12 cellular contexts compared by ENCODE assay signal in genomic region chr10:51895209-51895608, GRCh38.
DNase-seq lines count a peak whose midpoint lies in the region; ATAC-seq lines count a peak whose summit lies in the region.
"Had no signal": no experiment of that assay in that cellular context is flagged by ENCODE, and none has a peak within 500 bp of the region (broad histone marks: within the 10 kb centered on the region; RNA-seq: fewer than 3 reads in every experiment).

No MANE protein-coding gene starts in this region.

- no peak overlapping the region for H3K23ac ChIP-seq in mesenchymal stem cell (ENCODE audit: low read length in 2 of 2)

- H4K8ac ChIP-seq in mesenchymal stem cell (ENCODE audit: low read length): no peak overlapping the region

- DNase-seq in RPMI7951 (ENCODE audit: low read depth) (peak; percentile 57), fibroblast of gingiva (ENCODE audit: low read depth) (peak; percentile 93), mesenchymal stem cell (peak; percentile 78), ureter (ENCODE audit: low spot score) (peak; percentile 81), NCI-H2196 treated with DMSO at 0.1 percent for 48 hours (lab: John Stamatoyannopoulos, UW; ENCODE audit: unreplicated experiment) (no peak), NAMALWA (ENCODE audit: low spot score) (no peak)
- DNase-seq: Calu3, NCI-H510A had no signal

- no peaks in the 10 kb centered on the region for H3K27me3 ChIP-seq in mesenchymal stem cell (ENCODE audit: control insufficient read depth in 1 of 2, insufficient read depth in 1 of 2, low read length in 2 of 2)
- H3K27me3 ChIP-seq: cardiac muscle cell had no signal

- H3K9me3 ChIP-seq in mesenchymal stem cell (ENCODE audit: control insufficient read depth, low read length): no peaks in the 10 kb centered on the region

- no peaks in the 10 kb centered on the region for H3K36me3 ChIP-seq in mesenchymal stem cell (ENCODE audit: control insufficient read depth in 1 of 2, insufficient read depth in 2 of 2, low read depth in 1 of 2, low read length in 2 of 2)
- H3K36me3 ChIP-seq: cardiac muscle cell had no signal

- no peak for ATAC-seq in HG02970 (IDR thresholded peaks at IDR 0.05; ENCODE audit: low FRiP score, unreplicated experiment)
- ATAC-seq: GM12878 had no signal

- WGBS in mesenchymal stem cell: 90% methylated on average over 1 of the region's 3 CpGs

- H2BK120ac ChIP-seq in mesenchymal stem cell (ENCODE audit: low read depth, low read length): no peak overlapping the region

- H3K79me1 ChIP-seq in mesenchymal stem cell (replicated peaks; ENCODE audit: low read length, poor library complexity, severe bottlenecking): no peaks in the 10 kb centered on the region

- H4K91ac ChIP-seq in mesenchymal stem cell (ENCODE audit: low read length): no peak overlapping the region

- H3K4me2 ChIP-seq in mesenchymal stem cell (ENCODE audit: low read length, poor library complexity, severe bottlenecking): no peak overlapping the region

- no peak overlapping the region for H3K4me3 ChIP-seq in mesenchymal stem cell (ENCODE audit: insufficient read depth in 1 of 2, low read depth in 1 of 2, low read length in 2 of 2)
- H3K4me3 ChIP-seq: cardiac muscle cell, GM12878 had no signal

- H2AK5ac ChIP-seq in mesenchymal stem cell (ENCODE audit: low read length, severe bottlenecking): no peak overlapping the region

- no peaks in the 10 kb centered on the region for H3K4me1 ChIP-seq in mesenchymal stem cell (ENCODE audit: control insufficient read depth, insufficient read depth, low read depth, low read length)

- H3K9ac ChIP-seq in mesenchymal stem cell (ENCODE audit: low read length): peak overlapping the region; percentile 90

- no peak overlapping the region for H3K4ac ChIP-seq in mesenchymal stem cell (ENCODE audit: low read depth in 1 of 2, low read length in 2 of 2)

- no peak overlapping the region for H2AFZ ChIP-seq in mesenchymal stem cell (ENCODE audit: low read depth, low read length)

- H3K14ac ChIP-seq in mesenchymal stem cell (ENCODE audit: low read length in 2 of 2): no peak overlapping the region

- H2BK15ac ChIP-seq in mesenchymal stem cell (ENCODE audit: low read depth, poor library complexity, severe bottlenecking): no peak overlapping the region

- no peak overlapping the region for H2BK5ac ChIP-seq in mesenchymal stem cell (ENCODE audit: low read depth, low read length, poor library complexity, severe bottlenecking)

- H3K27ac ChIP-seq in mesenchymal stem cell (ENCODE audit: low read length, poor library complexity, severe bottlenecking): no peak overlapping the region
- H3K27ac ChIP-seq: cardiac muscle cell, VCaP had no signal

- H2BK12ac ChIP-seq in mesenchymal stem cell (ENCODE audit: low read length in 2 of 2): no peak overlapping the region

- H3K18ac ChIP-seq in mesenchymal stem cell (ENCODE audit: low read depth in 1 of 2, low read length in 2 of 2): no peak overlapping the region

Comparison
In these comparisons a context has a peak if more than half of its experiments do, and no peak if none do; other contexts are left out.
1. DNase-seq: peak in RPMI7951 (single experiment), fibroblast of gingiva (single experiment), mesenchymal stem cell (single experiment) and ureter (single experiment); none in NCI-H2196 treated with DMSO at 0.1 percent for 48 hours (single experiment) and NAMALWA (single experiment).